ENCODE assay signal across 11 cellular contexts in genomic region chr10:70652761-70653657, GRCh38. TPM values are rescaled to one million over a fixed set of nuclear protein-coding genes. Genes with fewer than 3 reads are reported as not detected.
DNase-seq lines count a peak whose midpoint lies in the region; ATAC-seq and TF ChIP-seq lines count a peak whose summit lies in the region.
"Had no signal": no experiment of that assay in that cellular context is flagged by ENCODE, and none has a peak within 500 bp of the region (broad histone marks: within the 10 kb centered on the region; RNA-seq: fewer than 3 reads in every experiment).

No MANE protein-coding gene starts in this region.

- H3K14ac ChIP-seq in mesenchymal stem cell (ENCODE audit: low read length in 2 of 2), result peak overlapping the region in 1 of 2 experiments; percentile 31

- CTCF ChIA-PET in T-cell (lab: Charles Lee), result interaction anchor here in 1 of 2 donors (0.6 kb wide), 1 partner anchor 1781 kb away, joined by 3 read pairs; no protein-coding TSS in a partner anchor

- peak overlapping the region; percentile 7 to 32 for H3K4ac ChIP-seq in mesenchymal stem cell (ENCODE audit: low read depth in 1 of 2, low read length in 2 of 2)

- H3K79me1 ChIP-seq in mesenchymal stem cell (replicated peaks; ENCODE audit: low read length, poor library complexity, severe bottlenecking), result no peaks in the 10 kb centered on the region

- peaks cover 0 to 7% of the 10 kb centered on the region in 2 experiments for H3K36me3 ChIP-seq in mesenchymal stem cell (ENCODE audit: control insufficient read depth in 1 of 2, insufficient read depth in 2 of 2, low read depth in 1 of 2, low read length in 2 of 2)

- H3K4me2 ChIP-seq in mesenchymal stem cell (ENCODE audit: low read length, poor library complexity, severe bottlenecking), result no peak overlapping the region

- no peak overlapping the region for H2BK15ac ChIP-seq in mesenchymal stem cell (ENCODE audit: low read depth, poor library complexity, severe bottlenecking)

- no peak for TF ChIP-seq POLR2A in GM18505 (IDR thresholded peaks at IDR 0.05; ENCODE audit: borderline replicate concordance, extremely low read depth, insufficient read depth, insufficient read length)

- no peak overlapping the region for H3K4me3 Mint-ChIP-seq in activated naive CD8-positive, alpha-beta T cell treated with anti-CD3 and anti-CD28 coated beads, Interleukin-2, amount 50 U/mL, for 24 hours
- H3K4me3 Mint-ChIP-seq in T-cell, result no peak overlapping the region
- H3K4me3 Mint-ChIP-seq: WTC11 had no signal

- H2AFZ ChIP-seq in mesenchymal stem cell (ENCODE audit: low read depth, low read length), result peak overlapping the region; percentile 30

- peak overlapping the region; percentile 91 for H2BK5ac ChIP-seq in mesenchymal stem cell (ENCODE audit: low read depth, low read length, poor library complexity, severe bottlenecking)

- H3K27me3 ChIP-seq in mesenchymal stem cell (ENCODE audit: control insufficient read depth in 1 of 2, insufficient read depth in 1 of 2, low read length in 2 of 2), result no peaks in the 10 kb centered on the region

- POLR2A ChIA-PET in T-cell (lab: Charles Lee), result interaction anchor here in 1 of 2 donors (0.8 kb wide), 1 partner anchor 41 kb away, joined by 10 read pairs; no protein-coding TSS in a partner anchor

- H2AK5ac ChIP-seq in mesenchymal stem cell (ENCODE audit: low read length, severe bottlenecking), result peak overlapping the region; percentile 99

- peak; percentile 95 for DNase-seq in AG09309 (ENCODE audit: low read depth)
- DNase-seq in MV-4-11 (lab: John Stamatoyannopoulos, UW), result peak; percentile 77
- peak; percentile 56 for DNase-seq in epithelial cell of esophagus (ENCODE audit: low read depth)
- peak; percentile 89 for DNase-seq in mesenchymal stem cell
- DNase-seq in T-helper 1 cell, result no peak
- DNase-seq in activated naive CD8-positive, alpha-beta T cell treated with anti-CD3 and anti-CD28 coated beads, Interleukin-2, amount 50 U/mL, for 24 hours, result no peak
- DNase-seq in T-cell, result no peak
- DNase-seq: kidney, NCI-H510A treated with DMSO at 0.1 percent for 48 hours had no signal

- H2BK120ac ChIP-seq in mesenchymal stem cell (ENCODE audit: low read depth, low read length), result no peak overlapping the region

- peaks cover 19% of the 10 kb centered on the region for H3K4me1 ChIP-seq in mesenchymal stem cell (ENCODE audit: control insufficient read depth, insufficient read depth, low read depth, low read length)

- no peak overlapping the region for H3K23ac ChIP-seq in mesenchymal stem cell (ENCODE audit: low read length in 2 of 2)

- peak overlapping the region; percentile 98 for H3K27ac ChIP-seq in mesenchymal stem cell (ENCODE audit: low read length, poor library complexity, severe bottlenecking)

- TF ChIP-seq CTCF in AG09309 (IDR thresholded peaks at IDR 0.05; ENCODE audit: control insufficient read depth, insufficient read depth, low read depth, low read length, missing control alignments) (no peak), epithelial cell of esophagus (IDR thresholded peaks at IDR 0.05; ENCODE audit: insufficient read depth, low read depth, low read length, missing control alignments) (no peak)

- H3K27ac Mint-ChIP-seq in activated naive CD8-positive, alpha-beta T cell treated with anti-CD3 and anti-CD28 coated beads, Interleukin-2, amount 50 U/mL, for 24 hours, result no peak overlapping the region
- no peak overlapping the region for H3K27ac Mint-ChIP-seq in T-cell
- H3K27ac Mint-ChIP-seq: WTC11 had no signal

- H3K36me3 Mint-ChIP-seq in activated naive CD8-positive, alpha-beta T cell treated with anti-CD3 and anti-CD28 coated beads, Interleukin-2, amount 50 U/mL, for 24 hours (ENCODE audit: low read depth), result peaks cover 4% of the 10 kb centered on the region
- H3K36me3 Mint-ChIP-seq in T-cell, result peaks cover 11% of the 10 kb centered on the region

- no peak overlapping the region for H3K4me3 ChIP-seq in AG09309 (ENCODE audit: control insufficient read depth, low read depth, low read length)
- no peak overlapping the region for H3K4me3 ChIP-seq in epithelial cell of esophagus (ENCODE audit: low read length)
- no peak overlapping the region for H3K4me3 ChIP-seq in mesenchymal stem cell (ENCODE audit: insufficient read depth in 1 of 2, low read depth in 1 of 2, low read length in 2 of 2)

- 75% methylated on average over 15 of the region's 16 CpGs for WGBS in mesenchymal stem cell

- H4K8ac ChIP-seq in mesenchymal stem cell (ENCODE audit: low read length), result no peak overlapping the region

- H3K9me3 Mint-ChIP-seq in activated naive CD8-positive, alpha-beta T cell treated with anti-CD3 and anti-CD28 coated beads, Interleukin-2, amount 50 U/mL, for 24 hours, result peaks cover 27% of the 10 kb centered on the region
- H3K9me3 Mint-ChIP-seq in T-cell, result peaks cover 8 to 38% (median 28%) of the 10 kb centered on the region in 3 donors

- H3K27me3 Mint-ChIP-seq in activated naive CD8-positive, alpha-beta T cell treated with anti-CD3 and anti-CD28 coated beads, Interleukin-2, amount 50 U/mL, for 24 hours, result no peaks in the 10 kb centered on the region
- peaks cover 0 to 3% of the 10 kb centered on the region in 2 donors for H3K27me3 Mint-ChIP-seq in T-cell

- ATAC-seq in GM18505 (IDR thresholded peaks at IDR 0.05; ENCODE audit: unreplicated experiment) (no peak), T-cell (replicated peaks in 1 of 4) (no peak)
- no peak for ATAC-seq in activated naive CD8-positive, alpha-beta T cell treated with anti-CD3 and anti-CD28 coated beads, Interleukin-2, amount 50 U/mL, for 24 hours
- ATAC-seq: WTC11 had no signal

- no peak overlapping the region for H4K91ac ChIP-seq in mesenchymal stem cell (ENCODE audit: low read length)

- peaks cover 9% of the 10 kb centered on the region for H3K9me3 ChIP-seq in mesenchymal stem cell (ENCODE audit: control insufficient read depth, low read length)

- H3K18ac ChIP-seq in mesenchymal stem cell (ENCODE audit: low read depth in 1 of 2, low read length in 2 of 2), result peak overlapping the region in 1 of 2 experiments; percentile 63

- peak overlapping the region in 1 of 2 experiments; percentile 37 for H2BK12ac ChIP-seq in mesenchymal stem cell (ENCODE audit: low read length in 2 of 2)

- peak overlapping the region; percentile 78 for H3K9ac ChIP-seq in mesenchymal stem cell (ENCODE audit: low read length)

- peaks cover 25% of the 10 kb centered on the region for H3K4me1 Mint-ChIP-seq in activated naive CD8-positive, alpha-beta T cell treated with anti-CD3 and anti-CD28 coated beads, Interleukin-2, amount 50 U/mL, for 24 hours
- peaks cover 0 to 8% (median 0%) of the 10 kb centered on the region in 3 donors for H3K4me1 Mint-ChIP-seq in T-cell
- H3K4me1 Mint-ChIP-seq: WTC11 had no signal

RNA-seq across cellular contexts. Expression of gene ADAMTS14, which starts 19.3 kb away (rescaled TPM):
- polyA plus RNA-seq in mesenchymal stem cell (2013, experiment 1 of 2), result 1.3 TPM
- 1.3 TPM for polyA plus RNA-seq in mesenchymal stem cell (2013, experiment 2 of 2)
- total RNA-seq in T-cell, result under 1 TPM in 4 of 5 donors, not detected in 1; 0.09 to 0.13 (median 0.10) TPM

RNA-seq across cellular contexts. Expression of gene PRF1, which starts 50.5 kb away (rescaled TPM):
- polyA plus RNA-seq in mesenchymal stem cell (2013, experiment 1 of 2), result not detected
- not detected for polyA plus RNA-seq in mesenchymal stem cell (2013, experiment 2 of 2)
- 100 to 1,000 TPM in 1 of 5 donors, 10 to 100 TPM in 4; 32.6 to 146 (median 63.0) TPM for total RNA-seq in T-cell

Comparison
In these comparisons a context has a peak if more than half of its experiments do, and no peak if none do; other contexts are left out.
1. DNase-seq: peak in AG09309 (single experiment), MV-4-11 (single experiment), epithelial cell of esophagus (single experiment) and mesenchymal stem cell (single experiment); none in T-helper 1 cell (0 of 5), activated naive CD8-positive, alpha-beta T cell treated with anti-CD3 and anti-CD28 coated beads, Interleukin-2, amount 50 U/mL, for 24 hours (single experiment) and T-cell (0 of 34).